ENCODE assay signal across 28 cellular contexts in genomic region chr7:116405810-116406209, GRCh38.
"Had no signal": no experiment of that assay in that cellular context is flagged by ENCODE, and none has a peak within 500 bp of the region (broad histone marks: within the 10 kb centered on the region; RNA-seq: fewer than 3 reads in every experiment).

No MANE protein-coding gene starts in this region.

- H3K27ac ChIP-seq: brain microvascular endothelial cell, WERI-Rb-1 had no signal

- H3K27me3 ChIP-seq: brain microvascular endothelial cell, MG63 had no signal

- DNase-seq: activated CD4-positive, alpha-beta T cell treated with anti-CD3 and anti-CD28 coated beads, Interleukin-2, amount 50 U/mL, for 4 hours; activated CD8-positive, alpha-beta T cell treated with anti-CD3 and anti-CD28 coated beads for 36 hours; activated effector memory CD4-positive, alpha-beta T cell treated with anti-CD3 and anti-CD28 coated beads, Interleukin-2, amount 50 U/mL, for 16 hours; activated naive CD4-positive, alpha-beta T cell; activated naive CD4-positive, alpha-beta T cell treated with anti-CD3 and anti-CD28 coated beads, Interleukin-2, amount 50 U/mL, for 16 hours; activated naive CD8-positive, alpha-beta T cell treated with anti-CD3 and anti-CD28 coated beads for 36 hours; activated T-cell treated with anti-CD3 and anti-CD28 coated beads, Interleukin-2, amount 50 U/mL, for 1 hour; activated T-cell treated with anti-CD3 and anti-CD28 coated beads, Interleukin-2, amount 50 U/mL, for 72 hours; amniotic stem cell; aorta; brain microvascular endothelial cell; Karpas-422; KBM-7; MG63; NCI-H1048; NCI-H1417; NCI-H146; NCI-H187 treated with DMSO at 0.1 percent for 48 hours; NCI-H2081 treated with DMSO at 0.1 percent for 48 hours; NCI-H345; NCI-H524 treated with DMSO at 0.1 percent for 48 hours; Right ventricle myocardium superior; SW 1271; T-helper 1 cell; T-helper 2 cell; T-helper 9 cell; WERI-Rb-1 had no signal

- H3K9me3 ChIP-seq: MG63 had no signal

- ATAC-seq: activated CD8-positive, alpha-beta T cell treated with anti-CD3 and anti-CD28 coated beads for 36 hours; activated T-cell treated with anti-CD3 and anti-CD28 coated beads, Interleukin-2, amount 50 U/mL, for 72 hours; activated T-helper 17 cell treated with anti-CD3 and anti-CD28 coated beads, Interleukin-2, amount 50 U/mL, for 72 hours had no signal

- H3K4me3 ChIP-seq: MG63 had no signal

- H3K36me3 ChIP-seq: brain microvascular endothelial cell, MG63, WERI-Rb-1 had no signal
